In genomic region chr14:75132374-75133086, GRCh38 we compare ENCODE assay signal across 8 cellular contexts. TPM values are rescaled to one million over a fixed set of nuclear protein-coding genes. Genes with fewer than 3 reads are reported as not detected.
A peak's percentile ranks its signal among the peaks of the same experiment; 100 is the strongest.
DNase-seq lines count a peak whose midpoint lies in the region; ATAC-seq lines count a peak whose summit lies in the region.

No MANE protein-coding gene starts in this region.

- no peaks in the 10 kb centered on the region for H3K9me3 Mint-ChIP-seq in activated CD8-positive, alpha-beta memory T cell treated with anti-CD3 and anti-CD28 coated beads, Interleukin-2, amount 10 ng/mL, durations not matched to agents 7 days and 5 days (ENCODE audit: low read depth)
- no peaks in the 10 kb centered on the region for H3K9me3 Mint-ChIP-seq in immature natural killer cell

- peak; percentile 55 for DNase-seq in activated CD8-positive, alpha-beta memory T cell treated with anti-CD3 and anti-CD28 coated beads, Interleukin-2, amount 10 ng/mL, durations not matched to agents 7 days and 5 days
- no peak for DNase-seq in activated CD8-positive, alpha-beta memory T cell treated with anti-CD3 and anti-CD28 coated beads, Interleukin-2, amount 50 U/mL, for 48 hours
- DNase-seq in NAMALWA (ENCODE audit: low spot score) (peak; percentile 77), SIG-M5 (lab: John Stamatoyannopoulos, UW) (peak; percentile 23), brain pericyte (ENCODE audit: low read depth, low spot score) (peak; percentile 42), immature natural killer cell (peak; percentile 69 to 74 (median 73))
- DNase-seq in stimulated activated CD4-positive, alpha-beta T cell treated with anti-CD3 and anti-CD28 coated beads, Interleukin-15, amount 100 ng/mL, for 24 hours = peak; percentile 41

- H3K36me3 Mint-ChIP-seq in activated CD8-positive, alpha-beta memory T cell treated with anti-CD3 and anti-CD28 coated beads, Interleukin-2, amount 10 ng/mL, durations not matched to agents 7 days and 5 days = peaks cover 36% of the 10 kb centered on the region
- peaks cover 15 to 25% (median 20%) of the 10 kb centered on the region in 3 donors for H3K36me3 Mint-ChIP-seq in immature natural killer cell

- no peak overlapping the region for H3K27ac Mint-ChIP-seq in activated CD8-positive, alpha-beta memory T cell treated with anti-CD3 and anti-CD28 coated beads, Interleukin-2, amount 10 ng/mL, durations not matched to agents 7 days and 5 days
- peak overlapping the region; percentile 4 to 83 (median 64) for H3K27ac Mint-ChIP-seq in immature natural killer cell

- no peaks in the 10 kb centered on the region for H3K27me3 Mint-ChIP-seq in activated CD8-positive, alpha-beta memory T cell treated with anti-CD3 and anti-CD28 coated beads, Interleukin-2, amount 10 ng/mL, durations not matched to agents 7 days and 5 days
- peaks cover 0 to 3% (median 0%) of the 10 kb centered on the region in 3 donors for H3K27me3 Mint-ChIP-seq in immature natural killer cell (ENCODE audit: low read depth in 3 of 3)

- CTCF ChIA-PET in activated CD8-positive, alpha-beta memory T cell treated with anti-CD3 and anti-CD28 coated beads, Interleukin-2, amount 10 ng/mL, durations not matched to agents 7 days and 5 days (lab: Charles Lee) = interaction anchor here (0.7 to 8.5 kb wide), 11 partner anchors 8 to 363 kb away, joined by 3 to 216 read pairs (median 4); no protein-coding TSS in a partner anchor

- ATAC-seq in activated CD8-positive, alpha-beta memory T cell treated with anti-CD3 and anti-CD28 coated beads, Interleukin-2, amount 10 ng/mL, durations not matched to agents 7 days and 5 days = peak; percentile 76
- ATAC-seq in GM21786 (IDR thresholded peaks at IDR 0.05; ENCODE audit: unreplicated experiment) = no peak

- H3K4me1 Mint-ChIP-seq in activated CD8-positive, alpha-beta memory T cell treated with anti-CD3 and anti-CD28 coated beads, Interleukin-2, amount 10 ng/mL, durations not matched to agents 7 days and 5 days = peaks cover 22% of the 10 kb centered on the region
- peaks cover 21 to 31% of the 10 kb centered on the region in 2 donors for H3K4me1 Mint-ChIP-seq in immature natural killer cell

- no peak overlapping the region for H3K4me3 Mint-ChIP-seq in activated CD8-positive, alpha-beta memory T cell treated with anti-CD3 and anti-CD28 coated beads, Interleukin-2, amount 10 ng/mL, durations not matched to agents 7 days and 5 days
- no peak overlapping the region for H3K4me3 Mint-ChIP-seq in immature natural killer cell

RNA-seq across cellular contexts. Expression of gene NEK9, which starts 5.7 kb away (rescaled TPM):
- total RNA-seq in activated CD8-positive, alpha-beta memory T cell treated with anti-CD3 and anti-CD28 coated beads, Interleukin-2, amount 10 ng/mL, durations not matched to agents 7 days and 5 days = 10 to 100 TPM; 83.0 to 86.4 TPM
- polyA plus RNA-seq in immature natural killer cell = 10 to 100 TPM; 10.4 to 15.2 (median 12.4) TPM

RNA-seq across cellular contexts. Expression of gene TMED10, which starts 43.9 kb away (rescaled TPM):
- 100 to 1,000 TPM; 129 to 166 TPM for total RNA-seq in activated CD8-positive, alpha-beta memory T cell treated with anti-CD3 and anti-CD28 coated beads, Interleukin-2, amount 10 ng/mL, durations not matched to agents 7 days and 5 days
- polyA plus RNA-seq in immature natural killer cell = 100 to 1,000 TPM; 379 to 442 (median 439) TPM
